In genomic region chr2:237669129-237669627, GRCh38 we compare ENCODE assay signal across 11 cellular contexts. TPM values are rescaled to one million over a fixed set of nuclear protein-coding genes. Genes with fewer than 3 reads are reported as not detected.
DNase-seq lines count a peak whose midpoint lies in the region; ATAC-seq, FAIRE-seq and TF ChIP-seq lines count a peak whose summit lies in the region.
"Had no signal": no experiment of that assay in that cellular context is flagged by ENCODE, and none has a peak within 500 bp of the region (broad histone marks: within the 10 kb centered on the region; RNA-seq: fewer than 3 reads in every experiment).

No MANE protein-coding gene starts in this region.

- no peak overlapping the region for H2AFZ ChIP-seq in osteoblast (ENCODE audit: low read length)

- peak; percentile 86 for DNase-seq in DMS53 (lab: John Stamatoyannopoulos, UW)
- DNase-seq in NCI-H1092 (lab: John Stamatoyannopoulos, UW), result peak; percentile 15
- DNase-seq in activated B cell treated with CpG ODN at 0.5 μM for 24 hours, result no peak
- DNase-seq in osteoblast (ENCODE audit: insufficient read length, low spot score, missing footprints), result no peak
- DNase-seq in GM20000 (ENCODE audit: low spot score), result no peak
- no peak for DNase-seq in 8988T
- no peak for DNase-seq in GM19239 (ENCODE audit: insufficient read length, low spot score)
- DNase-seq: activated naive CD4-positive, alpha-beta T cell; hippocampal formation; stimulated activated CD4-positive, alpha-beta T cell treated with anti-CD3 and anti-CD28 coated beads, Interleukin-4, amount 100 ng/mL, for 4 hours had no signal

- peaks cover 9% of the 10 kb centered on the region for H3K79me2 ChIP-seq in osteoblast (ENCODE audit: insufficient read depth, low read length)

- no peak for FAIRE-seq in GM19239 (lab: Jason Lieb, UNC)

- POLR2A ChIA-PET in activated B cell treated with CpG ODN at 0.5 μM for 24 hours (lab: Charles Lee), result interaction anchor here (0.8 to 1.3 kb wide), 2 partner anchors 8 to 24 kb away, joined by 3 to 5 read pairs; no protein-coding TSS in a partner anchor

- H3K4me1 ChIP-seq in osteoblast (ENCODE audit: insufficient read depth, low read length), result peaks cover 30% of the 10 kb centered on the region

- H3K27me3 Mint-ChIP-seq in activated B cell treated with CpG ODN at 0.5 μM for 24 hours, result peaks cover 5% of the 10 kb centered on the region

- peak overlapping the region; percentile 18 for H3K27ac Mint-ChIP-seq in activated B cell treated with CpG ODN at 0.5 μM for 24 hours

- H3K9me3 ChIP-seq in osteoblast (ENCODE audit: low read depth, low read length), result no peaks in the 10 kb centered on the region

- CTCF ChIA-PET in activated B cell treated with CpG ODN at 0.5 μM for 24 hours (lab: Charles Lee), result interaction anchor here (0.9 to 9.1 kb wide), 5 partner anchors 27 to 156 kb away, joined by 3 to 216 read pairs (median 4); no protein-coding TSS in a partner anchor

- TF ChIP-seq CTCF in activated B cell treated with CpG ODN at 0.5 μM for 24 hours (IDR thresholded peaks at IDR 0.05) (no peak), osteoblast (IDR thresholded peaks at IDR 0.05; ENCODE audit: extremely low read depth, low read depth, low read length) (no peak), GM20000 (IDR thresholded peaks at IDR 0.05; ENCODE audit: extremely low read depth, missing control alignments) (no peak)

- intact Hi-C loops in activated B cell treated with CpG ODN at 0.5 μM for 24 hours (cut with micrococcal nuclease), result loop anchor here (1.0 kb wide), 1 partner anchor 97 kb away; no protein-coding TSS in a partner anchor

- no peaks in the 10 kb centered on the region for H3K9me3 Mint-ChIP-seq in activated B cell treated with CpG ODN at 0.5 μM for 24 hours

- ATAC-seq in activated B cell treated with CpG ODN at 0.5 μM for 24 hours (ENCODE audit: low read depth) (no peak), GM21447 (IDR thresholded peaks at IDR 0.05; ENCODE audit: unreplicated experiment) (no peak)

- no peaks in the 10 kb centered on the region for H3K27me3 ChIP-seq in osteoblast (ENCODE audit: insufficient read depth, low read length)

- H3K4me2 ChIP-seq in osteoblast (ENCODE audit: insufficient read depth, low read length), result peak overlapping the region; percentile 60

- peaks cover 4% of the 10 kb centered on the region for H3K36me3 ChIP-seq in osteoblast (ENCODE audit: insufficient read depth, low read length)

- H3K27ac ChIP-seq in osteoblast (ENCODE audit: low read depth, low read length), result peak overlapping the region; percentile 96

- H4K20me1 ChIP-seq in osteoblast (ENCODE audit: insufficient read depth, low read length), result no peaks in the 10 kb centered on the region

- peak overlapping the region; percentile 5 for H3K4me3 ChIP-seq in osteoblast (ENCODE audit: insufficient read depth, low read length)

- H3K4me1 Mint-ChIP-seq in activated B cell treated with CpG ODN at 0.5 μM for 24 hours, result peaks cover 53% of the 10 kb centered on the region

- peak overlapping the region; percentile 32 for H3K4me3 Mint-ChIP-seq in activated B cell treated with CpG ODN at 0.5 μM for 24 hours

- H3K36me3 Mint-ChIP-seq in activated B cell treated with CpG ODN at 0.5 μM for 24 hours (ENCODE audit: low read depth), result no peaks in the 10 kb centered on the region

RNA-seq across cellular contexts. Expression of gene LRRFIP1, which starts 41.8 kb away (rescaled TPM):
- 114 and 134 TPM in 2 replicates for total RNA-seq in activated B cell treated with CpG ODN at 0.5 μM for 24 hours
- 48.3 and 51.8 TPM in 2 replicates for total RNA-seq in osteoblast

Comparison
In these comparisons a context has a peak if more than half of its experiments do, and no peak if none do; other contexts are left out.
1. DNase-seq: peak in DMS53 (single experiment) and NCI-H1092 (single experiment); none in activated B cell treated with CpG ODN at 0.5 μM for 24 hours (single experiment), osteoblast (single experiment), GM20000 (single experiment), 8988T (single experiment) and GM19239 (single experiment).